Comparison of ENCODE assay signal across 9 cellular contexts in genomic region chr10:86668297-86669165, GRCh38. TPM values are rescaled to one million over a fixed set of nuclear protein-coding genes. Genes with fewer than 3 reads are reported as not detected.
DNase-seq lines count a peak whose midpoint lies in the region; ATAC-seq, FAIRE-seq and TF ChIP-seq lines count a peak whose summit lies in the region.
"Had no signal": no experiment of that assay in that cellular context is flagged by ENCODE, and none has a peak within 500 bp of the region (broad histone marks: within the 10 kb centered on the region; RNA-seq: fewer than 3 reads in every experiment).

TSS of gene LDB3 (plus strand) at chr10:86668511. CDS start at chr10:86668692, 181 bp downstream.

- H2BK120ac ChIP-seq in IMR-90 (ENCODE audit: low read depth, low read length): peak within 1 kb of the TSS; percentile 98

- TF ChIP-seq RAD21 in IMR-90 (IDR thresholded peaks at IDR 0.05; ENCODE audit: low read length) (no peak), K562 (CRISPR knock-in tag; conservative IDR thresholded peaks at IDR 0.05 in 1 of 2, IDR thresholded peaks at IDR 0.05 in 1 of 2) (no peak)

- no peak for TF ChIP-seq EP300 in K562 (IDR thresholded peaks at IDR 0.05; ENCODE audit: low read length)

- H3K27me3 ChIP-seq in IMR-90 (ENCODE audit: control insufficient read depth, insufficient read depth, low read length) (no peaks in the 10 kb centered on the region), K562 (ENCODE audit: control insufficient read depth in 2 of 2, insufficient read depth in 2 of 2, low read length in 2 of 2) (peaks cover 0 to 52% of the 10 kb centered on the region in 2 experiments; a peak in 3 of 5 replicates), osteoblast (ENCODE audit: insufficient read depth, low read length) (no peaks in the 10 kb centered on the region)

- H3K27ac Mint-ChIP-seq in activated CD4-positive, alpha-beta T cell treated with anti-CD3 and anti-CD28 coated beads for 36 hours: no peak within 1 kb of the TSS

- peak; percentile 62 for ATAC-seq in GM19372 (IDR thresholded peaks at IDR 0.05; ENCODE audit: low read depth, unreplicated experiment)
- peak; percentile 78 for ATAC-seq in IMR-90 (ENCODE audit: low read depth)
- no peak for ATAC-seq in K562
- ATAC-seq in activated CD4-positive, alpha-beta T cell treated with anti-CD3 and anti-CD28 coated beads for 36 hours: no peak

- H2AK9ac ChIP-seq in IMR-90 (replicated peaks; ENCODE audit: low read depth, low read length, poor library complexity): peak within 1 kb of the TSS; percentile 99

- peak within 1 kb of the TSS; percentile 79 for H3K27ac ChIP-seq in IMR-90 (ENCODE audit: insufficient read depth, low read length)
- no peak within 1 kb of the TSS for H3K27ac ChIP-seq in K562 (ENCODE audit: extremely low read depth, low read depth, low read length)
- H3K27ac ChIP-seq in osteoblast (ENCODE audit: low read depth, low read length): no peak within 1 kb of the TSS

- H3K36me3 Mint-ChIP-seq in activated CD4-positive, alpha-beta T cell treated with anti-CD3 and anti-CD28 coated beads for 36 hours (ENCODE audit: low read depth): no peaks in the 10 kb centered on the region

- H3K14ac ChIP-seq in IMR-90 (replicated peaks; ENCODE audit: low read depth, low read length): peak within 1 kb of the TSS; percentile 96

- H3K79me2 ChIP-seq in K562 (ENCODE audit: control insufficient read depth, insufficient read depth, low read length) (no peaks in the 10 kb centered on the region), osteoblast (ENCODE audit: insufficient read depth, low read length) (no peaks in the 10 kb centered on the region)

- H3K27me3 Mint-ChIP-seq in activated CD4-positive, alpha-beta T cell treated with anti-CD3 and anti-CD28 coated beads for 36 hours: no peaks in the 10 kb centered on the region

- peak within 1 kb of the TSS; percentile 95 to 96 for H4K8ac ChIP-seq in IMR-90 (ENCODE audit: low read depth in 2 of 2, low read length in 2 of 2)

- H3K23ac ChIP-seq in IMR-90 (ENCODE audit: low read depth, low read length): peak within 1 kb of the TSS; percentile 94

- H3K4me3 Mint-ChIP-seq in activated CD4-positive, alpha-beta T cell treated with anti-CD3 and anti-CD28 coated beads for 36 hours: no peak within 1 kb of the TSS

- H3K9me3 ChIP-seq in IMR-90 (ENCODE audit: control insufficient read depth, insufficient read depth, low read length) (no peaks in the 10 kb centered on the region), K562 (replicated peaks; ENCODE audit: control insufficient read depth, insufficient read depth, low read depth, low read length) (no peaks in the 10 kb centered on the region), osteoblast (ENCODE audit: low read depth, low read length) (no peaks in the 10 kb centered on the region)

- CTCF ChIA-PET in IMR-90 (lab: Yijun Ruan, JAX) (interaction anchor here (1.0 kb wide), 1 partner anchor 16 kb away, joined by 3 read pairs; no protein-coding TSS in a partner anchor), K562 (lab: Yijun Ruan, JAX; ENCODE audit: low intra/inter-chr PET ratio) (no interaction called here)
- CTCF ChIA-PET in activated CD4-positive, alpha-beta T cell treated with anti-CD3 and anti-CD28 coated beads for 36 hours (lab: Charles Lee): interaction anchor here (0.7 kb wide), 1 partner anchor 37 kb away, joined by 5 read pairs; no protein-coding TSS in a partner anchor

- intact Hi-C loops in IMR-90 (cut with micrococcal nuclease): loop anchor here (1.0 kb wide), 1 partner anchor 33 kb away; no protein-coding TSS in a partner anchor
- intact Hi-C loops in K562 (cut with micrococcal nuclease): no loop called here
- intact Hi-C loops in activated CD4-positive, alpha-beta T cell treated with anti-CD3 and anti-CD28 coated beads for 36 hours (cut with DNase I, micrococcal nuclease): no loop called here

- TF ChIP-seq POLR2A in IMR-90 (IDR thresholded peaks at IDR 0.05; ENCODE audit: low read depth, low read length) (peak; percentile 30; the same call in 1 of the 2 replicates), K562 (conservative IDR thresholded peaks at IDR 0.05) (no peak)

- H3K4ac ChIP-seq in IMR-90 (ENCODE audit: low read depth, low read length): peak within 1 kb of the TSS; percentile 98

- H3K4me1 Mint-ChIP-seq in activated CD4-positive, alpha-beta T cell treated with anti-CD3 and anti-CD28 coated beads for 36 hours: no peaks in the 10 kb centered on the region

- peak within 1 kb of the TSS; percentile 94; the same call in 2 of the 3 replicates for H2BK15ac ChIP-seq in IMR-90 (ENCODE audit: low read depth, low read length)

- peak within 1 kb of the TSS; percentile 99 for H4K91ac ChIP-seq in IMR-90 (ENCODE audit: insufficient read depth, low read depth, low read length)

- H3K36me3 ChIP-seq in IMR-90 (ENCODE audit: control insufficient read depth, insufficient read depth, low read length) (no peaks in the 10 kb centered on the region), K562 (ENCODE audit: control insufficient read depth, insufficient read depth, low read length) (no peaks in the 10 kb centered on the region), osteoblast (ENCODE audit: insufficient read depth, low read length) (no peaks in the 10 kb centered on the region)

- 34% methylated on average over 6 of the region's 23 CpGs; no CpG with 5 or more reads in 1 of the 2 experiments for WGBS in IMR-90 (ENCODE audit: extremely low coverage in 2 of 2, insufficient read length in 1 of 2), 2 experiments
- WGBS in K562 (ENCODE audit: insufficient coverage, low coverage, missing lambda C conversion rate): 0% methylated on average over 11 of the region's 23 CpGs

- peak within 1 kb of the TSS; percentile 88 for H4K5ac ChIP-seq in IMR-90 (ENCODE audit: low read depth, low read length)

- DNase-seq in IMR-90: peak; percentile 73
- no peak for DNase-seq in K562 (ENCODE audit: extremely low read depth in 1 of 4, low spot score in 3 of 4)
- DNase-seq in osteoblast (ENCODE audit: insufficient read length, low spot score, missing footprints): peak; percentile 99
- no peak for DNase-seq in foreskin melanocyte
- DNase-seq in activated CD4-positive, alpha-beta T cell treated with anti-CD3 and anti-CD28 coated beads for 36 hours: no peak
- no peak for DNase-seq in activated gamma-delta T cell (lab: John Stamatoyannopoulos, UW)
- DNase-seq in SW 1271 (lab: John Stamatoyannopoulos, UW): no peak

- dilution Hi-C loops in IMR-90 (cut with HindIII; ENCODE audit: low sequenced_read_pairs, unreplicated experiment): no loop called here

- peak within 1 kb of the TSS; percentile 93 for H2BK20ac ChIP-seq in IMR-90 (ENCODE audit: low read depth, low read length)

- no peaks in the 10 kb centered on the region for H3K9me3 Mint-ChIP-seq in activated CD4-positive, alpha-beta T cell treated with anti-CD3 and anti-CD28 coated beads for 36 hours (ENCODE audit: low read depth)

- no TSS peak for BruUV-seq in IMR-90 (replicated peaks; lab: Mats Ljungman, UMichigan)
- BruUV-seq in K562 (replicated peaks; lab: Mats Ljungman, UMichigan): no TSS peak

- peak within 1 kb of the TSS; percentile 89 for H3K18ac ChIP-seq in IMR-90 (ENCODE audit: low read depth, low read length)

- peak within 1 kb of the TSS; percentile 99 for H2AK5ac ChIP-seq in IMR-90 (ENCODE audit: low read depth, low read length)

- no peak for FAIRE-seq in K562 (lab: Jason Lieb, UNC)
- FAIRE-seq: endometrium had no signal

- H2AFZ ChIP-seq in IMR-90 (replicated peaks; ENCODE audit: low read length, poor library complexity) (peak within 1 kb of the TSS; percentile 92), K562 (ENCODE audit: low read depth, low read length) (no peak within 1 kb of the TSS), osteoblast (ENCODE audit: low read length) (peak within 1 kb of the TSS; percentile 74)

- H2BK5ac ChIP-seq in IMR-90 (ENCODE audit: low read depth, low read length, poor library complexity, severe bottlenecking): peak within 1 kb of the TSS; percentile 83

- peak within 1 kb of the TSS; percentile 51; the same call in 1 of the 2 replicates for H3K56ac ChIP-seq in IMR-90 (ENCODE audit: extremely low read depth, insufficient read depth, low read length)

- H4K20me1 ChIP-seq in IMR-90 (ENCODE audit: insufficient read depth, low read length) (no peaks in the 10 kb centered on the region), K562 (replicated peaks; ENCODE audit: control insufficient read depth, insufficient read depth, low read length) (no peaks in the 10 kb centered on the region), osteoblast (ENCODE audit: insufficient read depth, low read length) (no peaks in the 10 kb centered on the region)

- H3K4me1 ChIP-seq in IMR-90 (ENCODE audit: control insufficient read depth, insufficient read depth, low read length) (peaks cover 43% of the 10 kb centered on the region), K562 (replicated peaks in 1 of 2; ENCODE audit: control insufficient read depth in 2 of 2, insufficient read depth in 2 of 2, low read length in 2 of 2) (peaks cover 3 to 9% of the 10 kb centered on the region in 2 experiments; a peak in 2 of 5 replicates), osteoblast (ENCODE audit: insufficient read depth, low read length) (peaks cover 18% of the 10 kb centered on the region)

- H3K4me2 ChIP-seq in IMR-90 (ENCODE audit: low read depth, low read length) (peak within 1 kb of the TSS; percentile 69), K562 (ENCODE audit: insufficient read depth, low read length) (no peak within 1 kb of the TSS), osteoblast (ENCODE audit: insufficient read depth, low read length) (peak within 1 kb of the TSS; percentile 9)

- peaks cover 23% of the 10 kb centered on the region for H3K9me1 ChIP-seq in IMR-90 (ENCODE audit: insufficient read depth, low read length)
- no peaks in the 10 kb centered on the region for H3K9me1 ChIP-seq in K562 (ENCODE audit: control insufficient read depth, insufficient read depth, low read length)

- TF ChIP-seq CTCF in IMR-90 (conservative IDR thresholded peaks at IDR 0.05; ENCODE audit: low read depth, low read length) (no peak), K562 (IDR thresholded peaks at IDR 0.05 in 2 of 3, conservative IDR thresholded peaks at IDR 0.05 in 1 of 3; ENCODE audit: insufficient read depth in 2 of 3, low read depth in 1 of 3, low read length in 3 of 3) (no peak), osteoblast (IDR thresholded peaks at IDR 0.05; ENCODE audit: extremely low read depth, low read depth, low read length) (no peak)

- H3K4me3 ChIP-seq in IMR-90 (ENCODE audit: insufficient read depth, low read depth, low read length) (peak within 1 kb of the TSS; percentile 19; the same call in 1 of the 2 replicates), K562 (no peak within 1 kb of the TSS), osteoblast (ENCODE audit: insufficient read depth, low read length) (peak within 1 kb of the TSS; percentile 42)

- H3K9ac ChIP-seq in IMR-90 (ENCODE audit: low read depth, low read length) (peak within 1 kb of the TSS; percentile 73), K562 (ENCODE audit: insufficient read depth in 1 of 2, low read depth in 2 of 2, low read length in 2 of 2) (0 out of 4 replicates have a peak within 1 kb of the TSS, but pooled peaks of 1 of the 2 experiments have one; percentile 26)

- in situ Hi-C loops in IMR-90 (cut with MboI; ENCODE audit: low sequenced_read_pairs) (no loop called here), K562 (cut with MboI) (no loop called here)

- POLR2A ChIA-PET in IMR-90 (lab: Charles Lee; ENCODE audit: unreplicated experiment): no interaction called here
- POLR2A ChIA-PET in K562 (lab: Yijun Ruan, JAX): no interaction called here
- POLR2A ChIA-PET in activated CD4-positive, alpha-beta T cell treated with anti-CD3 and anti-CD28 coated beads for 36 hours (lab: Charles Lee): no interaction called here

- H3K79me1 ChIP-seq in IMR-90 (ENCODE audit: low read depth in 1 of 2, low read length in 2 of 2): peaks cover 0 to 15% of the 10 kb centered on the region in 2 experiments; a peak in 2 of 4 replicates

RNA-seq across cellular contexts. Expression of gene LDB3, which starts in this region (rescaled TPM):
- total RNA-seq in IMR-90 (2012; rRNA removed): 0.28 and 0.36 TPM in 2 replicates
- 2.6 and 3.2 TPM in 2 replicates for polyA plus RNA-seq in IMR-90 (2012; rRNA removed)
- polyA plus RNA-seq in IMR-90 (2012; cell fraction: cytosol; rRNA removed): 1.6 and 1.7 TPM in 2 replicates
- polyA plus RNA-seq in IMR-90 (2012; cell fraction: nucleus; rRNA removed; ENCODE audit: low replicate concordance): 2.6 and 4.0 TPM in 2 replicates
- not detected in 2 replicates for total RNA-seq in K562 (2011; cell fraction: chromatin; rRNA removed; ENCODE audit: low replicate concordance)
- not detected in 2 replicates for total RNA-seq in K562 (2011; cell fraction: nucleolus; rRNA removed)
- not detected in 2 replicates for total RNA-seq in K562 (2011; cell fraction: nucleoplasm; rRNA removed)
- total RNA-seq in K562 (2014; rRNA removed): not detected in 2 replicates
- not detected in 2 replicates for total RNA-seq in K562 (2014; rRNA removed; fragmentation: Illumina TruSeq; extraction: Trizol)
- total RNA-seq in K562 (2015; rRNA removed; fragmentation: Illumina TruSeq; extraction: Trizol): not detected in 2 replicates
- total RNA-seq in K562 (2021): not detected in 2 replicates
- not detected in 2 replicates for polyA plus RNA-seq in K562 (2011; rRNA removed)
- 0.03 TPM in 1 of 2 replicates, not detected in the other for polyA plus RNA-seq in K562 (2011; cell fraction: cytosol; rRNA removed)
- polyA plus RNA-seq in K562 (2011; cell fraction: nucleus; rRNA removed): not detected in 2 replicates
- polyA plus RNA-seq in K562 (2012): 0.06 and 0.12 TPM in 2 replicates
- not detected in 2 replicates for polyA plus RNA-seq in K562 (2014; fragmentation: Illumina TruSeq; extraction: Trizol)
- not detected for polyA plus RNA-seq in K562 (2014; fragmentation: Nextera tagmentation; extraction: Ambion mirVana)
- 0.03 TPM in 1 of 2 replicates, not detected in the other for polyA plus RNA-seq in K562 (2014; rRNA removed)
- polyA minus RNA-seq in K562 (2011; rRNA and poly(A)+ RNA removed): not detected in 2 replicates
- not detected in 2 replicates for polyA minus RNA-seq in K562 (2011; cell fraction: cytosol; rRNA and poly(A)+ RNA removed)
- not detected in 2 replicates for polyA minus RNA-seq in K562 (2011; cell fraction: nucleus; rRNA and poly(A)+ RNA removed)
- total RNA-seq in osteoblast: under 0.01 TPM in 2 replicates
- under 1 TPM; 0.05 to 0.09 TPM for total RNA-seq in activated CD4-positive, alpha-beta T cell treated with anti-CD3 and anti-CD28 coated beads for 36 hours

Comparison
In these comparisons a context has a peak if more than half of its experiments do, and no peak if none do; other contexts are left out.
1. Peak in DNase-seq, H3K4me3 ChIP-seq and H3K4me2 ChIP-seq in osteoblast; RNA of the gene not detected or under 1 TPM.
2. ATAC-seq: peak in GM19372 (single experiment) and IMR-90 (single experiment); none in K562 (single experiment) and activated CD4-positive, alpha-beta T cell treated with anti-CD3 and anti-CD28 coated beads for 36 hours (single experiment).